ENCODE assay signal across 24 cellular contexts in genomic region chr11:58933661-58934060, GRCh38. TPM values are rescaled to one million over a fixed set of nuclear protein-coding genes. Genes with fewer than 3 reads are reported as not detected.
DNase-seq lines count a peak whose midpoint lies in the region; ATAC-seq, FAIRE-seq and TF ChIP-seq lines count a peak whose summit lies in the region.
"Had no signal": no experiment of that assay in that cellular context is flagged by ENCODE, and none has a peak within 500 bp of the region (broad histone marks: within the 10 kb centered on the region; RNA-seq: fewer than 3 reads in every experiment).

No MANE protein-coding gene starts in this region.

- H3K27ac ChIP-seq in liver (ENCODE audit: low read depth in 1 of 2, low read length in 2 of 2) (no peak overlapping the region), HepG2 (ENCODE audit: extremely low read length, insufficient read depth, low read length) (no peak overlapping the region), right lobe of liver (peak overlapping the region in 1 of 3 donors; percentile 70)
- H3K27ac ChIP-seq: A549, BLaER1, GM23248 had no signal

- H3K4me1 ChIP-seq in liver (ENCODE audit: control insufficient read depth in 4 of 4, insufficient read depth in 4 of 4, low read length in 3 of 4) (peaks cover 3 to 36% (median 23%) of the 10 kb centered on the region in 4 donors), HepG2 (ENCODE audit: insufficient read depth, low read length) (peaks cover 5% of the 10 kb centered on the region), right lobe of liver (peaks cover 0 to 58% (median 10%) of the 10 kb centered on the region in 4 donors), Caco-2 (peaks cover 9% of the 10 kb centered on the region; the same call in 1 of the 2 replicates)
- H3K4me1 ChIP-seq: A549, BLaER1 had no signal

- H3K4me3 Mint-ChIP-seq in stimulated activated effector memory CD8-positive, alpha-beta T cell treated with anti-CD3 and anti-CD28 coated beads, Interleukin-12 subunit alpha, Interleukin-12 subunit beta, amount 100 ng/mL, for 72 hours, result no peak overlapping the region
- H3K4me3 Mint-ChIP-seq in Caco-2 (ENCODE audit: unreplicated experiment), result no peak overlapping the region
- H3K4me3 Mint-ChIP-seq: CD4-positive, CD25-positive, alpha-beta regulatory T cell; CD8-positive, alpha-beta memory T cell; IgD-negative memory B cell had no signal

- no peak overlapping the region for H2AFZ ChIP-seq in HepG2 (ENCODE audit: low read length)
- H2AFZ ChIP-seq: GM23248 had no signal

- DNase-seq in HepG2 (ENCODE audit: low spot score) (no peak), cerebellar cortex (ENCODE audit: low spot score) (peak; percentile 17), right lobe of liver (peak in 2 of 3 donors; percentile 41 to 59), Caco-2 (no peak), 8988T (no peak)
- no peak for DNase-seq in stimulated activated effector memory CD8-positive, alpha-beta T cell treated with anti-CD3 and anti-CD28 coated beads, Interleukin-12 subunit alpha, Interleukin-12 subunit beta, amount 100 ng/mL, for 72 hours (ENCODE audit: low spot score in 2 of 2)
- DNase-seq: AML-193; CD4-positive, CD25-positive, alpha-beta regulatory T cell; CD8-positive, alpha-beta memory T cell; COR-L47; GDM1; GM23248; HCEC 1CT; KBM-7 had no signal

- H3K79me2 ChIP-seq in HepG2 (ENCODE audit: insufficient read depth, low read length), result no peaks in the 10 kb centered on the region

- H3K27me3 Mint-ChIP-seq in Caco-2 (ENCODE audit: insufficient read depth, unreplicated experiment), result peaks cover 3% of the 10 kb centered on the region

- CTCF ChIA-PET in HepG2 (lab: Yijun Ruan, JAX; ENCODE audit: low intra/inter-chr PET ratio, low total read pairs), result no interaction called here
- CTCF ChIA-PET in Caco-2 (lab: Charles Lee), result no interaction called here

- H3K9me3 ChIP-seq in liver (ENCODE audit: control insufficient read depth in 4 of 4, low read length in 3 of 4), result no peaks in the 10 kb centered on the region
- H3K9me3 ChIP-seq in HepG2 (ENCODE audit: low read length), result no peaks in the 10 kb centered on the region
- H3K9me3 ChIP-seq in right lobe of liver, result no peaks in the 10 kb centered on the region
- H3K9me3 ChIP-seq in Caco-2, result no peaks in the 10 kb centered on the region
- H3K9me3 ChIP-seq: A549, BLaER1 had no signal

- H3K36me3 Mint-ChIP-seq in stimulated activated effector memory CD8-positive, alpha-beta T cell treated with anti-CD3 and anti-CD28 coated beads, Interleukin-12 subunit alpha, Interleukin-12 subunit beta, amount 100 ng/mL, for 72 hours, result no peaks in the 10 kb centered on the region
- H3K36me3 Mint-ChIP-seq in Caco-2 (ENCODE audit: insufficient read depth, unreplicated experiment), result no peaks in the 10 kb centered on the region
- H3K36me3 Mint-ChIP-seq: CD4-positive, CD25-positive, alpha-beta regulatory T cell; CD8-positive, alpha-beta memory T cell; IgD-negative memory B cell had no signal

- intact Hi-C loops in HepG2 (cut with micrococcal nuclease; ENCODE audit: unreplicated experiment) (no loop called here), right lobe of liver (cut with DNase I) (no loop called here), Caco-2 (cut with micrococcal nuclease; ENCODE audit: unreplicated experiment) (no loop called here)

- H3K27me3 ChIP-seq in liver (ENCODE audit: control insufficient read depth in 4 of 4, insufficient read depth in 4 of 4, low read length in 3 of 4) (no peaks in the 10 kb centered on the region), HepG2 (ENCODE audit: control insufficient read depth in 1 of 2, insufficient read depth in 2 of 2, low read length in 2 of 2) (no peaks in the 10 kb centered on the region), right lobe of liver (no peaks in the 10 kb centered on the region), Caco-2 (replicated peaks; ENCODE audit: control insufficient read depth, insufficient read depth, low read length) (no peaks in the 10 kb centered on the region; the same call in 1 of the 2 replicates)
- H3K27me3 ChIP-seq: BLaER1 had no signal

- POLR2A ChIA-PET in HepG2 (lab: Yijun Ruan, JAX) (no interaction called here), Caco-2 (lab: Charles Lee) (interaction anchor here (0.6 kb wide), 1 partner anchor 55 kb away, joined by 3 read pairs; no protein-coding TSS in a partner anchor)

- no peak for TF ChIP-seq EP300 in HepG2 (IDR thresholded peaks at IDR 0.05; ENCODE audit: low read depth in 2 of 2, low read length in 2 of 2)
- no peak for TF ChIP-seq EP300 in HepG2 (CRISPR knock-in tag; IDR thresholded peaks at IDR 0.05; ENCODE audit: borderline replicate concordance)

- no peak for ATAC-seq in HepG2
- peak; percentile 20 to 56 (median 46) for ATAC-seq in right lobe of liver
- peak; percentile 13 for ATAC-seq in stimulated activated effector memory CD8-positive, alpha-beta T cell treated with anti-CD3 and anti-CD28 coated beads, Interleukin-12 subunit alpha, Interleukin-12 subunit beta, amount 100 ng/mL, for 72 hours
- no peak for ATAC-seq in HG03039 (IDR thresholded peaks at IDR 0.05; ENCODE audit: unreplicated experiment)
- ATAC-seq: A549 had no signal

- TF ChIP-seq CTCF in liver (IDR thresholded peaks at IDR 0.05; ENCODE audit: low read depth, low read length, missing input control), result no peak
- no peak for TF ChIP-seq CTCF in HepG2 (CRISPR knock-in tag; IDR thresholded peaks at IDR 0.05)
- no peak for TF ChIP-seq CTCF in right lobe of liver (IDR thresholded peaks at IDR 0.05)
- no peak for TF ChIP-seq CTCF in Caco-2 (IDR thresholded peaks at IDR 0.05; ENCODE audit: insufficient read depth in 1 of 2, low read depth in 1 of 2, low read length in 1 of 2, severe bottlenecking in 1 of 2, unreplicated experiment in 1 of 2)

- no peak for TF ChIP-seq RAD21 in liver (IDR thresholded peaks at IDR 0.05)
- no peak for TF ChIP-seq RAD21 in HepG2 (CRISPR knock-in tag; IDR thresholded peaks at IDR 0.05)

- no peak for TF ChIP-seq POLR2A in HepG2 (IDR thresholded peaks at IDR 0.05; ENCODE audit: insufficient read depth in 1 of 2, low read depth in 2 of 2, low read length in 2 of 2)
- no peak for TF ChIP-seq POLR2A in right lobe of liver (IDR thresholded peaks at IDR 0.05)

- no peaks in the 10 kb centered on the region for H3K4me1 Mint-ChIP-seq in stimulated activated effector memory CD8-positive, alpha-beta T cell treated with anti-CD3 and anti-CD28 coated beads, Interleukin-12 subunit alpha, Interleukin-12 subunit beta, amount 100 ng/mL, for 72 hours
- peaks cover 11% of the 10 kb centered on the region for H3K4me1 Mint-ChIP-seq in Caco-2 (ENCODE audit: low read depth, unreplicated experiment)
- H3K4me1 Mint-ChIP-seq: CD4-positive, CD25-positive, alpha-beta regulatory T cell; CD8-positive, alpha-beta memory T cell; IgD-negative memory B cell had no signal

- WGBS in liver, result 79% methylated on average over 3 of the region's 3 CpGs
- WGBS in HepG2 (ENCODE audit: low lambda C conversion rate), result 33% methylated on average over 1 of the region's 3 CpGs
- WGBS in right lobe of liver (ENCODE audit: insufficient coverage, low coverage, low lambda C conversion rate, missing lambda C conversion rate), result 52% methylated on average over 2 of the region's 3 CpGs

- in situ Hi-C loops in HepG2 (cut with HindIII; ENCODE audit: extremely low pct_ligation_motif_present, low pct_unique_long_range_greater_than_20kb), result no loop called here

- H3K36me3 ChIP-seq in liver (ENCODE audit: control insufficient read depth in 4 of 4, insufficient read depth in 3 of 4, low read depth in 1 of 4, low read length in 3 of 4) (no peaks in the 10 kb centered on the region), HepG2 (replicated peaks in 1 of 2; ENCODE audit: control insufficient read depth in 1 of 2, insufficient read depth in 2 of 2, low read length in 2 of 2) (no peaks in the 10 kb centered on the region), right lobe of liver (no peaks in the 10 kb centered on the region), Caco-2 (ENCODE audit: control insufficient read depth, insufficient read depth, low read length) (no peaks in the 10 kb centered on the region)
- H3K36me3 ChIP-seq: BLaER1 had no signal

- no peak overlapping the region for H3K27ac Mint-ChIP-seq in stimulated activated effector memory CD8-positive, alpha-beta T cell treated with anti-CD3 and anti-CD28 coated beads, Interleukin-12 subunit alpha, Interleukin-12 subunit beta, amount 100 ng/mL, for 72 hours
- no peak overlapping the region for H3K27ac Mint-ChIP-seq in Caco-2 (ENCODE audit: unreplicated experiment)
- H3K27ac Mint-ChIP-seq: CD4-positive, CD25-positive, alpha-beta regulatory T cell; IgD-negative memory B cell had no signal

- H4K20me1 ChIP-seq in HepG2 (ENCODE audit: insufficient read depth, low read length), result no peaks in the 10 kb centered on the region
- H4K20me1 ChIP-seq: BLaER1 had no signal

- no peak for FAIRE-seq in HepG2 (lab: Jason Lieb, UNC)
- FAIRE-seq: A549, D721Med, GM12892, GM18507, H54, HTR-8/SVneo had no signal

- no peak overlapping the region for H3K4me2 ChIP-seq in HepG2 (ENCODE audit: low read depth, low read length)
- H3K4me2 ChIP-seq: A549, BLaER1 had no signal

- H3K9me3 Mint-ChIP-seq in stimulated activated effector memory CD8-positive, alpha-beta T cell treated with anti-CD3 and anti-CD28 coated beads, Interleukin-12 subunit alpha, Interleukin-12 subunit beta, amount 100 ng/mL, for 72 hours, result no peaks in the 10 kb centered on the region
- peaks cover 8% of the 10 kb centered on the region for H3K9me3 Mint-ChIP-seq in Caco-2 (ENCODE audit: unreplicated experiment)
- H3K9me3 Mint-ChIP-seq: CD4-positive, CD25-positive, alpha-beta regulatory T cell; CD8-positive, alpha-beta memory T cell; IgD-negative memory B cell had no signal

- BruUV-seq in HepG2 (replicated peaks; lab: Mats Ljungman, UMichigan) (no TSS peak), Caco-2 (replicated peaks; lab: Mats Ljungman, UMichigan) (no TSS peak)

- H3K9ac ChIP-seq in liver (ENCODE audit: low read depth in 1 of 2, low read length in 2 of 2) (no peak overlapping the region), HepG2 (ENCODE audit: insufficient read depth, low read depth, low read length) (no peak overlapping the region)
- H3K9ac ChIP-seq: BLaER1, GM23248 had no signal

- H3K4me3 ChIP-seq in liver (ENCODE audit: low read depth in 1 of 3, low read length in 3 of 3), result no peak overlapping the region
- no peak overlapping the region for H3K4me3 ChIP-seq in HepG2 (replicated peaks in 1 of 3; ENCODE audit: insufficient read depth in 1 of 3, low read depth in 2 of 3, low read length in 3 of 3)
- H3K4me3 ChIP-seq in right lobe of liver, result no peak overlapping the region
- H3K4me3 ChIP-seq in Caco-2 (ENCODE audit: low read depth, low read length), result no peak overlapping the region
- H3K4me3 ChIP-seq: A549, BLaER1, GM23248 had no signal

RNA-seq across cellular contexts. Expression of gene GLYATL1, which starts 5.6 kb away (rescaled TPM):
- 100 to 1,000 TPM in 1 of 2 donors, 10 to 100 TPM in 1; 64.9 to 622 TPM for total RNA-seq in liver
- 100 to 1,000 TPM; 246 to 248 TPM for polyA plus RNA-seq in liver
- 0.17 TPM in 1 of 2 replicates, not detected in the other for total RNA-seq in HepG2 (2016; rRNA removed; fragmentation: Illumina TruSeq; extraction: Trizol)
- total RNA-seq in HepG2 (2016; cell fraction: cytosol; rRNA removed; fragmentation: Illumina TruSeq; extraction: Trizol; ENCODE audit: low read depth), result not detected in 2 replicates
- total RNA-seq in HepG2 (2016; cell fraction: insoluble cytoplasmic fraction; rRNA removed; fragmentation: Illumina TruSeq; extraction: Trizol), result 0.34 TPM in 1 of 2 replicates, not detected in the other
- total RNA-seq in HepG2 (2016; cell fraction: membrane; rRNA removed; fragmentation: Illumina TruSeq; extraction: Trizol), result 0.10 TPM in 1 of 2 replicates, not detected in the other
- total RNA-seq in HepG2 (2016; cell fraction: nucleus; rRNA removed; fragmentation: Illumina TruSeq; extraction: Trizol), result not detected in 2 replicates
- 0.17 TPM in 2 replicates for polyA plus RNA-seq in HepG2 (2011; rRNA removed)
- polyA plus RNA-seq in HepG2 (2011; cell fraction: cytosol; rRNA removed), result 0.12 TPM in 1 of 2 replicates, not detected in the other
- polyA plus RNA-seq in HepG2 (2011; cell fraction: nucleus; rRNA removed), result 0.50 TPM in 1 of 2 replicates, not detected in the other
- not detected in 2 replicates for polyA plus RNA-seq in HepG2 (2012)
- polyA plus RNA-seq in HepG2 (2016; cell fraction: cytosol; fragmentation: Illumina TruSeq; extraction: Trizol; ENCODE audit: low read depth), result not detected in 2 replicates
- polyA plus RNA-seq in HepG2 (2016; cell fraction: insoluble cytoplasmic fraction; fragmentation: Illumina TruSeq; extraction: Trizol; ENCODE audit: low read depth), result 0.38 TPM in 1 of 2 replicates, not detected in the other
- polyA plus RNA-seq in HepG2 (2016; cell fraction: membrane; fragmentation: Illumina TruSeq; extraction: Trizol; ENCODE audit: low read depth), result not detected in 2 replicates
- not detected in 2 replicates for polyA plus RNA-seq in HepG2 (2016; cell fraction: nucleus; fragmentation: Illumina TruSeq; extraction: Trizol; ENCODE audit: insufficient read depth, low read depth)
- polyA minus RNA-seq in HepG2 (2011; rRNA and poly(A)+ RNA removed; ENCODE audit: low replicate concordance), result not detected in 2 replicates
- not detected in 2 replicates for polyA minus RNA-seq in HepG2 (2011; cell fraction: cytosol; rRNA and poly(A)+ RNA removed)
- not detected in 2 replicates for polyA minus RNA-seq in HepG2 (2011; cell fraction: nucleus; rRNA and poly(A)+ RNA removed)
- total RNA-seq in right lobe of liver, result 100 to 1,000 TPM; 200 to 425 (median 351) TPM
- 1.5 and 4.0 TPM in 2 replicates for total RNA-seq in Caco-2 (2022)
- total RNA-seq: CD4-positive, CD25-positive, alpha-beta regulatory T cell; CD8-positive, alpha-beta memory T cell; GM23248 had no signal
- polyA plus RNA-seq: CD4-positive, CD25-positive, alpha-beta regulatory T cell; CD8-positive, alpha-beta memory T cell; IgD-negative memory B cell had no signal

Comparison
In these comparisons a context has a peak if more than half of its experiments do, and no peak if none do; other contexts are left out.
1. ATAC-seq: peak in right lobe of liver (4 of 4) and stimulated activated effector memory CD8-positive, alpha-beta T cell treated with anti-CD3 and anti-CD28 coated beads, Interleukin-12 subunit alpha, Interleukin-12 subunit beta, amount 100 ng/mL, for 72 hours (single experiment); none in HepG2 (single experiment) and HG03039 (single experiment).
2. DNase-seq: peak in cerebellar cortex (single experiment) and right lobe of liver (2 of 3); none in HepG2 (single experiment), stimulated activated effector memory CD8-positive, alpha-beta T cell treated with anti-CD3 and anti-CD28 coated beads, Interleukin-12 subunit alpha, Interleukin-12 subunit beta, amount 100 ng/mL, for 72 hours (0 of 2), Caco-2 (0 of 2) and 8988T (single experiment).
3. RNA of gene GLYATL1, which starts 5.6 kb away (total RNA-seq): 64.9 to 622 TPM in liver and 200 to 425 TPM in right lobe of liver; 1.5 to 4.0 TPM in Caco-2 and 0.10 to 0.34 TPM in HepG2; every median in the first group is over 10 times any median in the second.